ENCODE assay signal across 2 cellular contexts in the genomic region with DNA sequence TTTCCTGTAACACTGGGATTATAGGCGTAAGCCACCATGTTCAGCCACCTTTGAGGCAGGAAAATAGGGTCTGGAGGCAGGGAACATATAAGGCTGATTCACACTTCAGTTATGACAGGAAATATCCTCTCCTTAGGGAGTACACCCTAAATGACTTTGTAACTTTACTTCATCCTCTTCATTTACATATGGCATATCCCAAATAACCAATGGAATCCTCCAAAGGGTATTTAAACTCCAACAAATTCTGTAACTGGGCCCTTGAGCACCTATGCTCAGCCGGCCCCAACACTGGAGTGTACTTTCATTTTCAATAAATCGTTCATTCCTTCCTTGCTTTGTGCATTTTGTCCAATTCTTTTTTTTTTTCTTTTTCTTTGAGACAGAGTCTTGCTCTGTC.
A peak's percentile ranks its signal among the peaks of the same experiment; 100 is the strongest.
TF ChIP-seq lines count a peak whose summit lies in the region.

No MANE protein-coding gene starts in this region.

TF ChIP-seq in IMR-90, 13 proteins besides CTCF, POLR2A, EP300 and RAD21:
- TF ChIP-seq MAZ (IDR thresholded peaks at IDR 0.05; ENCODE audit: borderline replicate concordance, low read depth, low read length) (no peak), NFE2L2 (IDR thresholded peaks at IDR 0.05; ENCODE audit: low read depth, low read length) (no peak), CHD1 (IDR thresholded peaks at IDR 0.05; ENCODE audit: low read depth, low read length) (no peak), MAFK (IDR thresholded peaks at IDR 0.05; ENCODE audit: low read depth, low read length) (no peak), RCOR1 (IDR thresholded peaks at IDR 0.05; ENCODE audit: insufficient replicate concordance, low read length) (no peak), CEBPB (IDR thresholded peaks at IDR 0.05; ENCODE audit: low read depth, low read length) (no peak), MXI1 (IDR thresholded peaks at IDR 0.05; ENCODE audit: borderline replicate concordance, low read depth, low read length) (no peak), FOS (IDR thresholded peaks at IDR 0.05; ENCODE audit: low read depth, low read length) (no peak), RFX5 (IDR thresholded peaks at IDR 0.05; ENCODE audit: low read depth, low read length) (no peak), BHLHE40 (IDR thresholded peaks at IDR 0.05; ENCODE audit: low read depth, low read length) (no peak), SMC3 (IDR thresholded peaks at IDR 0.05; ENCODE audit: low read depth, low read length) (no peak)
- TF ChIP-seq, protein P1, sequence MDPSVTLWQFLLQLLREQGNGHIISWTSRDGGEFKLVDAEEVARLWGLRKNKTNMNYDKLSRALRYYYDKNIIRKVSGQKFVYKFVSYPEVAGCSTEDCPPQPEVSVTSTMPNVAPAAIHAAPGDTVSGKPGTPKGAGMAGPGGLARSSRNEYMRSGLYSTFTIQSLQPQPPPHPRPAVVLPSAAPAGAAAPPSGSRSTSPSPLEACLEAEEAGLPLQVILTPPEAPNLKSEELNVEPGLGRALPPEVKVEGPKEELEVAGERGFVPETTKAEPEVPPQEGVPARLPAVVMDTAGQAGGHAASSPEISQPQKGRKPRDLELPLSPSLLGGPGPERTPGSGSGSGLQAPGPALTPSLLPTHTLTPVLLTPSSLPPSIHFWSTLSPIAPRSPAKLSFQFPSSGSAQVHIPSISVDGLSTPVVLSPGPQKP (IDR thresholded peaks at IDR 0.05; ENCODE audit: borderline replicate concordance, low read depth, low read length): no peak
- TF ChIP-seq, protein P2, sequence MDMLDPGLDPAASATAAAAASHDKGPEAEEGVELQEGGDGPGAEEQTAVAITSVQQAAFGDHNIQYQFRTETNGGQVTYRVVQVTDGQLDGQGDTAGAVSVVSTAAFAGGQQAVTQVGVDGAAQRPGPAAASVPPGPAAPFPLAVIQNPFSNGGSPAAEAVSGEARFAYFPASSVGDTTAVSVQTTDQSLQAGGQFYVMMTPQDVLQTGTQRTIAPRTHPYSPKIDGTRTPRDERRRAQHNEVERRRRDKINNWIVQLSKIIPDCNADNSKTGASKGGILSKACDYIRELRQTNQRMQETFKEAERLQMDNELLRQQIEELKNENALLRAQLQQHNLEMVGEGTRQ (IDR thresholded peaks at IDR 0.05; ENCODE audit: low read depth, low read length): no peak

TF ChIP-seq in K562, 482 proteins besides CTCF, POLR2A, EP300 and RAD21:
- TF ChIP-seq PRDM10 (IDR thresholded peaks at IDR 0.05; ENCODE audit: partially characterized antibody): peak; percentile 18
- no peak for TF ChIP-seq EP400 (IDR thresholded peaks at IDR 0.05)
- 0 out of 4 replicates have a peak, but pooled peaks of 1 of the 2 experiments have one; percentile 14 for TF ChIP-seq MAZ (CRISPR knock-in tag; conservative IDR thresholded peaks at IDR 0.05 in 1 of 2, IDR thresholded peaks at IDR 0.05 in 1 of 2)
